In genomic region chr9:129835860-129836223, GRCh38 we compare ENCODE assay signal across 8 cellular contexts. TPM values are rescaled to one million over a fixed set of nuclear protein-coding genes. Genes with fewer than 3 reads are reported as not detected.
DNase-seq lines count a peak whose midpoint lies in the region; ATAC-seq and TF ChIP-seq lines count a peak whose summit lies in the region.

No MANE protein-coding gene starts in this region.

- H3K27me3 Mint-ChIP-seq in CD8-positive, alpha-beta T cell (ENCODE audit: low read depth): no peaks in the 10 kb centered on the region

- TSS peak; percentile 38 for BruUV-seq in mammary epithelial cell (replicated peaks; lab: Mats Ljungman, UMichigan)

- no peaks in the 10 kb centered on the region for H3K9me3 ChIP-seq in CD8-positive, alpha-beta T cell (ENCODE audit: low read length)
- H3K9me3 ChIP-seq in mammary epithelial cell (replicated peaks; ENCODE audit: insufficient read depth, low read length) (no peaks in the 10 kb centered on the region), mesodermal cell (ENCODE audit: control insufficient read depth, low read length) (no peaks in the 10 kb centered on the region)

- POLR2A ChIA-PET in CD8-positive, alpha-beta T cell (lab: Charles Lee): interaction anchor here (0.6 to 3.1 kb wide), 7 partner anchors 24 to 110 kb away, joined by 3 to 21 read pairs (median 6); no protein-coding TSS in a partner anchor

- H3K4me2 ChIP-seq in mammary epithelial cell (ENCODE audit: insufficient read depth, low read depth, low read length): peak overlapping the region; percentile 94

- WGBS in mammary epithelial cell (ENCODE audit: low coverage, missing lambda C conversion rate): 2% methylated on average over 10 of the region's 19 CpGs
- 2 to 4% methylated on average over 14 to 16 of the region's 19 CpGs for WGBS in mesodermal cell (ENCODE audit: insufficient coverage in 2 of 2), 2 experiments

- H3K27ac Mint-ChIP-seq in CD8-positive, alpha-beta T cell: peak overlapping the region; percentile 95

- H3K79me2 ChIP-seq in mammary epithelial cell (ENCODE audit: insufficient read depth, low read length): peaks cover 28% of the 10 kb centered on the region

- H4K20me1 ChIP-seq in mammary epithelial cell (ENCODE audit: insufficient read depth, low read length): no peaks in the 10 kb centered on the region

- intact Hi-C loops in CD8-positive, alpha-beta T cell (cut with DNase I, micrococcal nuclease): loop anchor here (1.0 to 10.0 kb wide), 8 partner anchors 12 to 217 kb away; partner anchors contain the start of genes TOR1A (in 2 of the 2), TOR1B (in 2 of the 2), FNBP1 (in 1 of the 2) and GPR107 (in 1 of the 2)
- intact Hi-C loops in mammary epithelial cell (cut with micrococcal nuclease): loop anchor here (1.0 to 5.0 kb wide), 2 partner anchors 206 to 302 kb away; partner anchors contain the start of gene FNBP1

- peak in 2 of 7 experiments; percentile 6 to 26 for DNase-seq in CD8-positive, alpha-beta T cell
- DNase-seq in HuH-7.5 (ENCODE audit: low spot score): peak; percentile 35
- DNase-seq in mammary epithelial cell: no peak
- DNase-seq in GOT3 (lab: John Stamatoyannopoulos, UW): no peak

- peaks cover 66% of the 10 kb centered on the region for H3K4me1 Mint-ChIP-seq in CD8-positive, alpha-beta T cell (ENCODE audit: low read depth)

- dilution Hi-C loops in mammary epithelial cell (cut with HindIII; ENCODE audit: low sequenced_read_pairs): loop anchor here (5.0 kb wide), 2 partner anchors 66 to 216 kb away; partner anchors contain the start of gene GPR107

- CTCF ChIA-PET in CD8-positive, alpha-beta T cell (lab: Charles Lee): interaction anchor here (1.2 to 4.3 kb wide), 3 partner anchors 9 to 50 kb away, joined by 3 to 24 read pairs (median 3); no protein-coding TSS in a partner anchor
- CTCF ChIA-PET in mammary epithelial cell (lab: Charles Lee; ENCODE audit: low non-redundant PET): no interaction called here

- no peaks in the 10 kb centered on the region for H3K27me3 ChIP-seq in CD8-positive, alpha-beta T cell (ENCODE audit: insufficient read depth, low read length)
- H3K27me3 ChIP-seq in mammary epithelial cell (ENCODE audit: insufficient read depth, low read length): no peaks in the 10 kb centered on the region

- no peak for ATAC-seq in CD8-positive, alpha-beta T cell
- ATAC-seq in GM19023 (IDR thresholded peaks at IDR 0.05; ENCODE audit: unreplicated experiment) (no peak), GM18907 (IDR thresholded peaks at IDR 0.05; ENCODE audit: unreplicated experiment) (no peak), HG03175 (IDR thresholded peaks at IDR 0.05; ENCODE audit: unreplicated experiment) (no peak)

- TF ChIP-seq CTCF in CD8-positive, alpha-beta T cell (IDR thresholded peaks at IDR 0.05): no peak
- TF ChIP-seq CTCF in mammary epithelial cell (conservative IDR thresholded peaks at IDR 0.05 in 1 of 2, IDR thresholded peaks at IDR 0.05 in 1 of 2; ENCODE audit: extremely low read depth in 1 of 2, insufficient read depth in 1 of 2, low read depth in 1 of 2, low read length in 2 of 2): no peak

- peak overlapping the region; percentile 93 for H3K4me3 Mint-ChIP-seq in CD8-positive, alpha-beta T cell

- peaks cover 58% of the 10 kb centered on the region for H3K4me1 ChIP-seq in CD8-positive, alpha-beta T cell (ENCODE audit: insufficient read depth, low read length)
- peaks cover 13% of the 10 kb centered on the region for H3K4me1 ChIP-seq in mammary epithelial cell (ENCODE audit: insufficient read depth, low read length)
- peaks cover 25% of the 10 kb centered on the region for H3K4me1 ChIP-seq in mesodermal cell (ENCODE audit: control insufficient read depth, insufficient read depth, low read length, poor library complexity, severe bottlenecking)

- peak overlapping the region; percentile 69 for H3K9ac ChIP-seq in mammary epithelial cell (ENCODE audit: insufficient read depth, low read length)

- H3K36me3 Mint-ChIP-seq in CD8-positive, alpha-beta T cell: peaks cover 53% of the 10 kb centered on the region

- no peaks in the 10 kb centered on the region for H3K9me3 Mint-ChIP-seq in CD8-positive, alpha-beta T cell

- peak overlapping the region; percentile 89 for H3K27ac ChIP-seq in CD8-positive, alpha-beta T cell (ENCODE audit: low read depth, low read length)
- H3K27ac ChIP-seq in mammary epithelial cell (ENCODE audit: insufficient read depth, low read depth, low read length) (peak overlapping the region; percentile 44), mesodermal cell (ENCODE audit: low read depth, low read length, severe bottlenecking) (no peak overlapping the region)

- in situ Hi-C loops in mammary epithelial cell (cut with MboI; ENCODE audit: low sequenced_read_pairs in 2 of 2): no loop called here

- peaks cover 24% of the 10 kb centered on the region for H3K36me3 ChIP-seq in CD8-positive, alpha-beta T cell (ENCODE audit: insufficient read depth, low read length)
- H3K36me3 ChIP-seq in mammary epithelial cell (ENCODE audit: insufficient read depth, low read length) (peaks cover 7% of the 10 kb centered on the region), mesodermal cell (ENCODE audit: control insufficient read depth, insufficient read depth, low read length) (peaks cover 30% of the 10 kb centered on the region)

- peak overlapping the region; percentile 86 for H3K4me3 ChIP-seq in CD8-positive, alpha-beta T cell (ENCODE audit: low read depth, low read length)
- H3K4me3 ChIP-seq in mammary epithelial cell (replicated peaks in 1 of 3; ENCODE audit: insufficient read depth in 1 of 3, low read depth in 2 of 3, low read length in 3 of 3) (peak overlapping the region; percentile 77 to 98 (median 79)), mesodermal cell (ENCODE audit: extremely low read depth, insufficient read depth, low read length, poor library complexity, severe bottlenecking) (peak overlapping the region; percentile 99)

- H2AFZ ChIP-seq in mammary epithelial cell (ENCODE audit: low read depth, low read length): peak overlapping the region; percentile 84

RNA-seq across cellular contexts. Expression of gene USP20, which starts 0.6 kb away (rescaled TPM):
- total RNA-seq in CD8-positive, alpha-beta T cell: 10 to 100 TPM; 83.5 to 91.0 TPM
- total RNA-seq in mammary epithelial cell: 10 to 100 TPM; 10.2 to 17.1 TPM
- 10.3 TPM for polyA plus RNA-seq in mammary epithelial cell
- 22.0 TPM for polyA minus RNA-seq in mammary epithelial cell
- 19.9 TPM for polyA plus RNA-seq in mesodermal cell (2013, experiment 1 of 2)
- polyA plus RNA-seq in mesodermal cell (2013, experiment 2 of 2): 15.3 TPM

RNA-seq across cellular contexts. Expression of gene C9orf78, which starts 0.8 kb away (rescaled TPM):
- total RNA-seq in CD8-positive, alpha-beta T cell: 100 to 1,000 TPM; 176 to 190 TPM
- 10 to 100 TPM; 25.3 to 33.6 TPM for total RNA-seq in mammary epithelial cell
- polyA plus RNA-seq in mammary epithelial cell: 41.9 TPM
- 15.3 TPM for polyA minus RNA-seq in mammary epithelial cell
- polyA plus RNA-seq in mesodermal cell (2013, experiment 1 of 2): 39.7 TPM
- 39.9 TPM for polyA plus RNA-seq in mesodermal cell (2013, experiment 2 of 2)

RNA-seq across cellular contexts. Expression of gene TOR1A, which starts 11.9 kb away (rescaled TPM):
- 10 to 100 TPM; 18.9 to 19.6 TPM for total RNA-seq in CD8-positive, alpha-beta T cell
- 10 to 100 TPM; 43.0 to 52.0 TPM for total RNA-seq in mammary epithelial cell
- 70.2 TPM for polyA plus RNA-seq in mammary epithelial cell
- 27.9 TPM for polyA minus RNA-seq in mammary epithelial cell
- polyA plus RNA-seq in mesodermal cell (2013, experiment 1 of 2): 48.6 TPM
- 42.4 TPM for polyA plus RNA-seq in mesodermal cell (2013, experiment 2 of 2)

RNA-seq across cellular contexts. Expression of gene TOR1B, which starts 32.9 kb away (rescaled TPM):
- 10 to 100 TPM; 21.3 to 22.4 TPM for total RNA-seq in CD8-positive, alpha-beta T cell
- 10 to 100 TPM; 19.7 to 29.2 TPM for total RNA-seq in mammary epithelial cell
- 20.7 TPM for polyA plus RNA-seq in mammary epithelial cell
- 6.5 TPM for polyA minus RNA-seq in mammary epithelial cell
- 18.7 TPM for polyA plus RNA-seq in mesodermal cell (2013, experiment 1 of 2)
- 18.0 TPM for polyA plus RNA-seq in mesodermal cell (2013, experiment 2 of 2)

Comparison
In these comparisons a context has a peak if more than half of its experiments do, and no peak if none do; other contexts are left out.
1. RNA of gene USP20, which starts 0.6 kb away (total RNA-seq): 83.5 to 91.0 TPM in CD8-positive, alpha-beta T cell; 10.2 to 17.1 TPM in mammary epithelial cell; every median in the first group is over 4 times any median in the second.
2. RNA of gene C9orf78, which starts 0.8 kb away (total RNA-seq): 176 to 190 TPM in CD8-positive, alpha-beta T cell; 25.3 to 33.6 TPM in mammary epithelial cell; every median in the first group is over 4 times any median in the second.
3. Peak in every context shown above with its lines, with median percentiles within 50 percentile points of each other: H3K4me3 ChIP-seq.